ENCODE assay signal across 1 cellular context in the genomic region with DNA sequence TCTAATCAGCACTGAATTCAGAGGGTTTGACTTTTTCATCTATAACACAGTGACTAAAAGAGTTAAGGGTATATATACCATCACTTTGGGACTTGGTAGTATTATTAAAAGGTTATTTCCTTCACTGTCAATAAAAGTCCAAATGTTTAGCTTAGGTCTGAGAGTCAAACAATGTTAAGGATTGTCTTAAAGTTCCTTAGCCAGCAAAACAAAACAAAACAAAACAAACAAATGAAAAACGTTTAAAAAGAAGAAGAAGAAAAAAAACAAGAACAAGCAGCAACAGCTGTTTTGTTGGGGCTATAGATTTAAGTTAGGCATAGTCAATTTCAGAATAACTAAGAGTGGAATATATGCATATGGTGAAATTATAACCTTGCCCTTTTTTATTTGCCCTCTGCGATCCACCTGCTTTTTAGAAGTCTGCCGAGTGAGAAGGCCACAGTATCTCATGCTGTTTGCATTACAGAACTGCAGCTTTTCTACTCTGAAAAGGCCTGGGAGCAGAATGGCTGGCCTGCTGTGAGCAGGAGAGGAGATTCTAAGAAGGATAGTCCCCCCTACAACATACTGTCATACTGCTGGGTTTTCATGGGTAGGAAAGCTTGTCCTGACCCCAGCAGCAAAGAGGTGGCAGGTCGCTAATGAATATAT.
A peak's percentile ranks its signal among the peaks of the same experiment; 100 is the strongest.
TF ChIP-seq lines count a peak whose summit lies in the region.

No MANE protein-coding gene starts in this region.

TF ChIP-seq in GM23338, 12 proteins besides CTCF, POLR2A, EP300 and RAD21:
- TF ChIP-seq, protein P1, sequence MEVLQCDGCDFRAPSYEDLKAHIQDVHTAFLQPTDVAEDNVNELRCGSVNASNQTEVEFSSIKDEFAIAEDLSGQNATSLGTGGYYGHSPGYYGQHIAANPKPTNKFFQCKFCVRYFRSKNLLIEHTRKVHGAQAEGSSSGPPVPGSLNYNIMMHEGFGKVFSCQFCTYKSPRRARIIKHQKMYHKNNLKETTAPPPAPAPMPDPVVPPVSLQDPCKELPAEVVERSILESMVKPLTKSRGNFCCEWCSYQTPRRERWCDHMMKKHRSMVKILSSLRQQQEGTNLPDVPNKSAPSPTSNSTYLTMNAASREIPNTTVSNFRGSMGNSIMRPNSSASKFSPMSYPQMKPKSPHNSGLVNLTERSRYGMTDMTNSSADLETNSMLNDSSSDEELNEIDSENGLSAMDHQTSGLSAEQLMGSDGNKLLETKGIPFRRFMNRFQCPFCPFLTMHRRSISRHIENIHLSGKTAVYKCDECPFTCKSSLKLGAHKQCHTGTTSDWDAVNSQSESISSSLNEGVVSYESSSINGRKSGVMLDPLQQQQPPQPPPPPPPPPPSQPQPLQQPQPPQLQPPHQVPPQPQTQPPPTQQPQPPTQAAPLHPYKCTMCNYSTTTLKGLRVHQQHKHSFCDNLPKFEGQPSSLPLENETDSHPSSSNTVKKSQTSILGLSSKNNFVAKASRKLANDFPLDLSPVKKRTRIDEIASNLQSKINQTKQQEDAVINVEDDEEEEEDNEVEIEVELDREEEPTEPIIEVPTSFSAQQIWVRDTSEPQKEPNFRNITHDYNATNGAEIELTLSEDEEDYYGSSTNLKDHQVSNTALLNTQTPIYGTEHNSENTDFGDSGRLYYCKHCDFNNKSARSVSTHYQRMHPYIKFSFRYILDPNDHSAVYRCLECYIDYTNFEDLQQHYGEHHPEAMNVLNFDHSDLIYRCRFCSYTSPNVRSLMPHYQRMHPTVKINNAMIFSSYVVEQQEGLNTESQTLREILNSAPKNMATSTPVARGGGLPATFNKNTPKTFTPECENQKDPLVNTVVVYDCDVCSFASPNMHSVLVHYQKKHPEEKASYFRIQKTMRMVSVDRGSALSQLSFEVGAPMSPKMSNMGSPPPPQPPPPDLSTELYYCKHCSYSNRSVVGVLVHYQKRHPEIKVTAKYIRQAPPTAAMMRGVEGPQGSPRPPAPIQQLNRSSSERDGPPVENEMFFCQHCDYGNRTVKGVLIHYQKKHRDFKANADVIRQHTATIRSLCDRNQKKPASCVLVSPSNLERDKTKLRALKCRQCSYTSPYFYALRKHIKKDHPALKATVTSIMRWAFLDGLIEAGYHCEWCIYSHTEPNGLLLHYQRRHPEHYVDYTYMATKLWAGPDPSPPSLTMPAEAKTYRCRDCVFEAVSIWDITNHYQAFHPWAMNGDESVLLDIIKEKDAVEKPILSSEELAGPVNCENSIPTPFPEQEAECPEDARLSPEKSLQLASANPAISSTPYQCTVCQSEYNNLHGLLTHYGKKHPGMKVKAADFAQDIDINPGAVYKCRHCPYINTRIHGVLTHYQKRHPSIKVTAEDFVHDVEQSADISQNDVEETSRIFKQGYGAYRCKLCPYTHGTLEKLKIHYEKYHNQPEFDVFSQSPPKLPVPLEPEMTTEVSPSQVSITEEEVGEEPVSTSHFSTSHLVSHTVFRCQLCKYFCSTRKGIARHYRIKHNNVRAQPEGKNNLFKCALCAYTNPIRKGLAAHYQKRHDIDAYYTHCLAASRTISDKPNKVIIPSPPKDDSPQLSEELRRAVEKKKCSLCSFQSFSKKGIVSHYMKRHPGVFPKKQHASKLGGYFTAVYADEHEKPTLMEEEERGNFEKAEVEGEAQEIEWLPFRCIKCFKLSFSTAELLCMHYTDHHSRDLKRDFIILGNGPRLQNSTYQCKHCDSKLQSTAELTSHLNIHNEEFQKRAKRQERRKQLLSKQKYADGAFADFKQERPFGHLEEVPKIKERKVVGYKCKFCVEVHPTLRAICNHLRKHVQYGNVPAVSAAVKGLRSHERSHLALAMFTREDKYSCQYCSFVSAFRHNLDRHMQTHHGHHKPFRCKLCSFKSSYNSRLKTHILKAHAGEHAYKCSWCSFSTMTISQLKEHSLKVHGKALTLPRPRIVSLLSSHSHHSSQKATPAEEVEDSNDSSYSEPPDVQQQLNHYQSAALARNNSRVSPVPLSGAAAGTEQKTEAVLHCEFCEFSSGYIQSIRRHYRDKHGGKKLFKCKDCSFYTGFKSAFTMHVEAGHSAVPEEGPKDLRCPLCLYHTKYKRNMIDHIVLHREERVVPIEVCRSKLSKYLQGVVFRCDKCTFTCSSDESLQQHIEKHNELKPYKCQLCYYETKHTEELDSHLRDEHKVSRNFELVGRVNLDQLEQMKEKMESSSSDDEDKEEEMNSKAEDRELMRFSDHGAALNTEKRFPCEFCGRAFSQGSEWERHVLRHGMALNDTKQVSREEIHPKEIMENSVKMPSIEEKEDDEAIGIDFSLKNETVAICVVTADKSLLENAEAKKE (CRISPR knock-in tag; IDR thresholded peaks at IDR 0.05): peak; percentile 87
- TF ChIP-seq, protein P2, sequence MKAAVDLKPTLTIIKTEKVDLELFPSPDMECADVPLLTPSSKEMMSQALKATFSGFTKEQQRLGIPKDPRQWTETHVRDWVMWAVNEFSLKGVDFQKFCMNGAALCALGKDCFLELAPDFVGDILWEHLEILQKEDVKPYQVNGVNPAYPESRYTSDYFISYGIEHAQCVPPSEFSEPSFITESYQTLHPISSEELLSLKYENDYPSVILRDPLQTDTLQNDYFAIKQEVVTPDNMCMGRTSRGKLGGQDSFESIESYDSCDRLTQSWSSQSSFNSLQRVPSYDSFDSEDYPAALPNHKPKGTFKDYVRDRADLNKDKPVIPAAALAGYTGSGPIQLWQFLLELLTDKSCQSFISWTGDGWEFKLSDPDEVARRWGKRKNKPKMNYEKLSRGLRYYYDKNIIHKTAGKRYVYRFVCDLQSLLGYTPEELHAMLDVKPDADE (IDR thresholded peaks at IDR 0.05): no peak
